31 cellular contexts compared by ENCODE assay signal in the genomic region with DNA sequence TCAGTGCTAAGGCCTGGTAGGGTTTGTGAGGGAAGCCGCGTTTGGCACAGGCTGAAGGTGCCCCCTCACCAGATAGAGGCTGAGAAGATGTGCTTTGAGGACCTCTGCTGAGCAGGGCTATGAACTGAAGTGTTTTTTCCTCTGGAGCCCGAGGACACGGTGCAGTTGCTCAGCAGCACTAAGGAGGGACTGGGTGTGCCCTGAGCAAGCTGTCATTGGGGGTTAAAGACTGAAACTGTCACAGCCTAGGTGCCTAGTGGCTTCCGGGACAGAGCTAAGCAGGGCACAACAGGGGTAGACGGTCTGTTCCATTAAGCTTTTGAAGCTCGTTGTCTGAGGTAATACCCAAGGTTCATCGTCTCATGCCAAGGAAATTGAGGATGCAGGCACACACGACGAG. TPM values are rescaled to one million over a fixed set of nuclear protein-coding genes. Genes with fewer than 3 reads are reported as not detected.
DNase-seq lines count a peak whose midpoint lies in the region; ATAC-seq, FAIRE-seq and TF ChIP-seq lines count a peak whose summit lies in the region.
"Had no signal": no experiment of that assay in that cellular context is flagged by ENCODE, and none has a peak within 500 bp of the region (broad histone marks: within the 10 kb centered on the region; RNA-seq: fewer than 3 reads in every experiment).

No MANE protein-coding gene starts in this region.

- intact Hi-C loops in colonic mucosa (cut with DNase I) (no loop called here), lower lobe of right lung (cut with DNase I) (loop anchor here (5.0 kb wide), 1 partner anchor 87 kb away; no protein-coding TSS in a partner anchor), spleen (cut with DNase I; ENCODE audit: low total_unique reads) (loop anchor here (5.0 kb wide), 1 partner anchor 227 kb away; no protein-coding TSS in a partner anchor), mammary epithelial cell (cut with micrococcal nuclease) (no loop called here), sigmoid colon (cut with DNase I) (no loop called here)

- in situ Hi-C loops in mammary epithelial cell (cut with MboI; ENCODE audit: low sequenced_read_pairs in 2 of 2): loop anchor here (5.0 kb wide), 1 partner anchor 87 kb away; no protein-coding TSS in a partner anchor

- dilution Hi-C loops in mammary epithelial cell (cut with HindIII; ENCODE audit: low sequenced_read_pairs): loop anchor here (5.0 kb wide), 1 partner anchor 102 kb away; the partner anchor contains the start of gene SLC16A13

- no peaks in the 10 kb centered on the region for H4K20me1 ChIP-seq in mammary epithelial cell (ENCODE audit: insufficient read depth, low read length)

- H3K36me3 ChIP-seq in colonic mucosa: no peaks in the 10 kb centered on the region
- H3K36me3 ChIP-seq in lower lobe of right lung: no peaks in the 10 kb centered on the region
- no peaks in the 10 kb centered on the region for H3K36me3 ChIP-seq in spleen
- no peaks in the 10 kb centered on the region for H3K36me3 ChIP-seq in mammary epithelial cell (ENCODE audit: insufficient read depth, low read length)
- no peaks in the 10 kb centered on the region for H3K36me3 ChIP-seq in sigmoid colon
- H3K36me3 ChIP-seq: brain microvascular endothelial cell, left ventricle myocardium inferior, vagina had no signal

- no peak for TF ChIP-seq EP300 in sigmoid colon (IDR thresholded peaks at IDR 0.05)

- no peaks in the 10 kb centered on the region for H3K79me2 ChIP-seq in mammary epithelial cell (ENCODE audit: insufficient read depth, low read length)

- WGBS in spleen, 5 donors: 63 to 81% (median 72%) methylated on average over 10 of the region's 10 CpGs
- WGBS in mammary epithelial cell (ENCODE audit: low coverage, missing lambda C conversion rate): 81% methylated on average over 8 of the region's 10 CpGs
- 28 to 64% methylated on average over 10 of the region's 10 CpGs for WGBS in sigmoid colon, 2 donors

- H2AFZ ChIP-seq in mammary epithelial cell (ENCODE audit: low read depth, low read length): no peak overlapping the region

- CTCF ChIA-PET in mammary epithelial cell (lab: Charles Lee; ENCODE audit: low non-redundant PET): no interaction called here

- FAIRE-seq in HTR-8/SVneo (lab: Jason Lieb, UNC): peak; percentile 4

- BruUV-seq in mammary epithelial cell (replicated peaks; lab: Mats Ljungman, UMichigan): no TSS peak

- no peaks in the 10 kb centered on the region for H3K9me3 ChIP-seq in colonic mucosa
- H3K9me3 ChIP-seq in lower lobe of right lung: no peaks in the 10 kb centered on the region
- no peaks in the 10 kb centered on the region for H3K9me3 ChIP-seq in spleen
- no peaks in the 10 kb centered on the region for H3K9me3 ChIP-seq in mammary epithelial cell (replicated peaks; ENCODE audit: insufficient read depth, low read length)
- H3K9me3 ChIP-seq in sigmoid colon: no peaks in the 10 kb centered on the region
- H3K9me3 ChIP-seq: left ventricle myocardium inferior, vagina had no signal

- ATAC-seq in lower lobe of right lung: no peak
- no peak for ATAC-seq in GM19467 (IDR thresholded peaks at IDR 0.05; ENCODE audit: unreplicated experiment)
- ATAC-seq: activated CD4-positive, alpha-beta T cell treated with anti-CD3 and anti-CD28 coated beads for 36 hours; activated CD8-positive, alpha-beta T cell treated with anti-CD3 and anti-CD28 coated beads for 36 hours; CD8-positive, alpha-beta T cell; PC-3 had no signal

- no peaks in the 10 kb centered on the region for H3K27me3 ChIP-seq in colonic mucosa
- H3K27me3 ChIP-seq in lower lobe of right lung (ENCODE audit: low read depth): peaks cover 9% of the 10 kb centered on the region
- peaks cover 0 to 47% (median 8%) of the 10 kb centered on the region in 7 donors for H3K27me3 ChIP-seq in spleen (replicated peaks in 1 of 7)
- H3K27me3 ChIP-seq in mammary epithelial cell (ENCODE audit: insufficient read depth, low read length): no peaks in the 10 kb centered on the region
- peaks cover 3 to 54% (median 24%) of the 10 kb centered on the region in 3 donors for H3K27me3 ChIP-seq in sigmoid colon
- H3K27me3 ChIP-seq: vagina had no signal

- H3K27ac ChIP-seq in colonic mucosa (no peak overlapping the region), lower lobe of right lung (peak overlapping the region; percentile 54), spleen (peak overlapping the region in 3 of 8 donors; percentile 34 to 68 (median 47)), mammary epithelial cell (ENCODE audit: insufficient read depth, low read depth, low read length) (no peak overlapping the region), sigmoid colon (no peak overlapping the region)
- H3K27ac ChIP-seq: brain microvascular endothelial cell, left ventricle myocardium inferior, SK-N-MC, vagina had no signal

- no peak overlapping the region for H3K4me2 ChIP-seq in mammary epithelial cell (ENCODE audit: insufficient read depth, low read depth, low read length)

- H3K9ac ChIP-seq in colonic mucosa (ENCODE audit: low read depth in 2 of 2, low read length in 2 of 2) (peak overlapping the region; percentile 14 to 48), mammary epithelial cell (ENCODE audit: insufficient read depth, low read length) (no peak overlapping the region)

- DNase-seq in HTR-8/SVneo (ENCODE audit: insufficient read length, low spot score) (no peak), colonic mucosa (peak; percentile 56), lower lobe of right lung (no peak), spleen (peak; percentile 40), mammary epithelial cell (no peak), inferior parietal cortex (ENCODE audit: extremely low spot score) (no peak), sigmoid colon (no peak)
- DNase-seq: activated CD4-positive, alpha-beta T cell treated with anti-CD3 and anti-CD28 coated beads for 36 hours; activated CD8-positive, alpha-beta T cell treated with anti-CD3 and anti-CD28 coated beads for 36 hours; amygdala; brain microvascular endothelial cell; CD8-positive, alpha-beta T cell; H7; immature natural killer cell; KG1; left ventricle myocardium inferior; naive thymus-derived CD4-positive, alpha-beta T cell; NCI-H1417; NCI-H2029; NCI-H524 treated with DMSO at 0.1 percent for 48 hours; NK-92 treated with Interleukin-12 subunit alpha and Interleukin-12 subunit beta, amount 100 ng/mL, for 24 hours; stimulated activated naive CD4-positive, alpha-beta T cell treated with Interleukin-2 at 50 U/mL for 16 hours had no signal

- TF ChIP-seq POLR2A in spleen (IDR thresholded peaks at IDR 0.05) (no peak), sigmoid colon (IDR thresholded peaks at IDR 0.05) (no peak)

- H3K4me1 ChIP-seq in colonic mucosa: peaks cover 8% of the 10 kb centered on the region
- peaks cover 5% of the 10 kb centered on the region for H3K4me1 ChIP-seq in lower lobe of right lung
- H3K4me1 ChIP-seq in spleen: peaks cover 0 to 20% (median 10%) of the 10 kb centered on the region in 6 donors
- no peaks in the 10 kb centered on the region for H3K4me1 ChIP-seq in mammary epithelial cell (ENCODE audit: insufficient read depth, low read length)
- H3K4me1 ChIP-seq in sigmoid colon: no peaks in the 10 kb centered on the region
- H3K4me1 ChIP-seq: vagina had no signal

- H3K4me3 ChIP-seq in colonic mucosa (no peak overlapping the region), lower lobe of right lung (peak overlapping the region; percentile 41), spleen (peak overlapping the region in 1 of 8 donors; percentile 17), mammary epithelial cell (replicated peaks in 1 of 3; ENCODE audit: insufficient read depth in 1 of 3, low read depth in 2 of 3, low read length in 3 of 3) (no peak overlapping the region), sigmoid colon (no peak overlapping the region)
- H3K4me3 ChIP-seq: left ventricle myocardium inferior, SK-N-MC, vagina had no signal

- TF ChIP-seq CTCF in colonic mucosa (IDR thresholded peaks at IDR 0.05) (no peak), lower lobe of right lung (IDR thresholded peaks at IDR 0.05) (no peak), spleen (IDR thresholded peaks at IDR 0.05 in 8 of 11, conservative IDR thresholded peaks at IDR 0.05 in 3 of 11) (no peak), mammary epithelial cell (conservative IDR thresholded peaks at IDR 0.05 in 1 of 2, IDR thresholded peaks at IDR 0.05 in 1 of 2; ENCODE audit: extremely low read depth in 1 of 2, insufficient read depth in 1 of 2, low read depth in 1 of 2, low read length in 2 of 2) (no peak), sigmoid colon (IDR thresholded peaks at IDR 0.05) (no peak)

RNA-seq across cellular contexts. Expression of gene ASGR2, which starts 24.8 kb away (rescaled TPM):
- total RNA-seq in colonic mucosa (under 1 TPM; 0.45 to 0.49 TPM), lower lobe of right lung (1.3 TPM), spleen (10 to 100 TPM in 2 of 7 donors, 1 to 10 TPM in 4, not detected in 1; 2.4 to 10.5 (median 6.2) TPM), mammary epithelial cell (not detected), sigmoid colon (1 to 10 TPM in 1 of 4 donors, not detected in 3; 2.4 TPM)
- polyA plus RNA-seq in spleen (10 to 100 TPM in 1 of 3 donors, 1 to 10 TPM in 2; 2.3 to 35.1 (median 8.8) TPM), mammary epithelial cell (not detected), sigmoid colon (1 to 10 TPM in 2 of 3 donors, not detected in 1; 1.0 to 1.6 TPM)
- polyA minus RNA-seq in mammary epithelial cell: not detected
- total RNA-seq: activated CD4-positive, alpha-beta T cell treated with anti-CD3 and anti-CD28 coated beads for 36 hours; activated CD8-positive, alpha-beta T cell treated with anti-CD3 and anti-CD28 coated beads for 36 hours; CD8-positive, alpha-beta T cell; cerebellum; Daoy; glomerular endothelial cell; H7; PC-3; skeletal muscle tissue; temporal lobe had no signal
- polyA plus RNA-seq: naive thymus-derived CD4-positive, alpha-beta T cell had no signal

RNA-seq across cellular contexts. Expression of gene ASGR1, which starts 39.8 kb away (rescaled TPM):
- total RNA-seq in colonic mucosa (1 to 10 TPM in 1 of 2 donors, under 1 TPM in 1; 0.47 to 1.1 TPM), lower lobe of right lung (5.1 TPM), spleen (1 to 10 TPM; 1.5 to 7.2 (median 3.7) TPM), mammary epithelial cell (under 1 TPM; under 0.01 to 0.61 TPM), sigmoid colon (under 1 TPM in 2 of 4 donors, not detected in 2; 0.36 to 0.55 TPM)
- polyA plus RNA-seq in spleen (10 to 100 TPM in 1 of 3 donors, 1 to 10 TPM in 2; 1.3 to 10.2 (median 6.4) TPM), mammary epithelial cell (0.25 TPM), sigmoid colon (1 to 10 TPM; 1.7 to 2.4 (median 2.3) TPM)
- polyA minus RNA-seq in mammary epithelial cell: not detected
- polyA plus RNA-seq: naive thymus-derived CD4-positive, alpha-beta T cell had no signal

RNA-seq across cellular contexts. Expression of gene CLEC10A, which starts 59.3 kb away (rescaled TPM):
- 1 to 10 TPM in 1 of 2 donors, under 1 TPM in 1; 0.96 to 9.7 TPM for total RNA-seq in colonic mucosa
- total RNA-seq in lower lobe of right lung: 7.7 TPM
- total RNA-seq in spleen: 10 to 100 TPM in 2 of 7 donors, 1 to 10 TPM in 4, under 1 TPM in 1; 0.85 to 19.5 (median 7.1) TPM
- 10 to 100 TPM in 1 of 3 donors, 1 to 10 TPM in 2; 2.2 to 22.2 (median 6.3) TPM for polyA plus RNA-seq in spleen
- not detected for total RNA-seq in mammary epithelial cell
- not detected for polyA plus RNA-seq in mammary epithelial cell
- polyA minus RNA-seq in mammary epithelial cell: not detected
- total RNA-seq in sigmoid colon: 10 to 100 TPM in 3 of 4 donors, 1 to 10 TPM in 1; 9.1 to 16.9 (median 14.1) TPM
- polyA plus RNA-seq in sigmoid colon: 10 to 100 TPM in 2 of 3 donors, 1 to 10 TPM in 1; 9.6 to 17.6 (median 15.3) TPM
- total RNA-seq: activated CD4-positive, alpha-beta T cell treated with anti-CD3 and anti-CD28 coated beads for 36 hours; activated CD8-positive, alpha-beta T cell treated with anti-CD3 and anti-CD28 coated beads for 36 hours; CD8-positive, alpha-beta T cell; cerebellum; Daoy; glomerular endothelial cell; H7; PC-3; temporal lobe had no signal
- polyA plus RNA-seq: naive thymus-derived CD4-positive, alpha-beta T cell had no signal

Comparison
In these comparisons a context has a peak if more than half of its experiments do, and no peak if none do; other contexts are left out.
1. DNase-seq: peak in colonic mucosa (single experiment) and spleen (single experiment); none in HTR-8/SVneo (single experiment), lower lobe of right lung (single experiment), mammary epithelial cell (single experiment), inferior parietal cortex (single experiment) and sigmoid colon (single experiment).
2. intact Hi-C loops: an anchor here in lower lobe of right lung (5.0 kb wide) and spleen (5.0 kb wide); none called in colonic mucosa, mammary epithelial cell and sigmoid colon.